17 cellular contexts compared by ENCODE assay signal in genomic region chr7:139292821-139293220, GRCh38. TPM values are rescaled to one million over a fixed set of nuclear protein-coding genes. Genes with fewer than 3 reads are reported as not detected.
DNase-seq lines count a peak whose midpoint lies in the region; ATAC-seq and TF ChIP-seq lines count a peak whose summit lies in the region.
"Had no signal": no experiment of that assay in that cellular context is flagged by ENCODE, and none has a peak within 500 bp of the region (broad histone marks: within the 10 kb centered on the region; RNA-seq: fewer than 3 reads in every experiment).

No MANE protein-coding gene starts in this region.

- H3K27ac ChIP-seq in OCI-LY7 (ENCODE audit: low read depth, low read length, poor library complexity, severe bottlenecking) = no peak overlapping the region
- H3K27ac ChIP-seq: BLaER1 had no signal

- no peaks in the 10 kb centered on the region for H3K9me3 Mint-ChIP-seq in activated T-cell treated with anti-CD3 and anti-CD28 coated beads, Interleukin-2, amount 50 U/mL, for 24 hours
- H3K9me3 Mint-ChIP-seq in activated T-helper 17 cell treated with anti-CD3 and anti-CD28 coated beads, Interleukin-2, amount 50 U/mL, for 72 hours = no peaks in the 10 kb centered on the region
- H3K9me3 Mint-ChIP-seq in progenitor cell of endocrine pancreas (ENCODE audit: low read depth) = no peaks in the 10 kb centered on the region
- H3K9me3 Mint-ChIP-seq: CD14-positive monocyte; CD8-positive, alpha-beta T cell had no signal

- no peak overlapping the region for H3K4me3 Mint-ChIP-seq in activated T-cell treated with anti-CD3 and anti-CD28 coated beads, Interleukin-2, amount 50 U/mL, for 24 hours
- H3K4me3 Mint-ChIP-seq in activated T-helper 17 cell treated with anti-CD3 and anti-CD28 coated beads, Interleukin-2, amount 50 U/mL, for 72 hours = no peak overlapping the region
- no peak overlapping the region for H3K4me3 Mint-ChIP-seq in progenitor cell of endocrine pancreas (ENCODE audit: low read depth)
- H3K4me3 Mint-ChIP-seq: CD14-positive monocyte; CD8-positive, alpha-beta T cell had no signal

- H3K4me1 Mint-ChIP-seq in activated T-cell treated with anti-CD3 and anti-CD28 coated beads, Interleukin-2, amount 50 U/mL, for 24 hours (ENCODE audit: low read depth) = peaks cover 4% of the 10 kb centered on the region
- no peaks in the 10 kb centered on the region for H3K4me1 Mint-ChIP-seq in activated T-helper 17 cell treated with anti-CD3 and anti-CD28 coated beads, Interleukin-2, amount 50 U/mL, for 72 hours
- H3K4me1 Mint-ChIP-seq in progenitor cell of endocrine pancreas (ENCODE audit: low read depth) = peaks cover 25% of the 10 kb centered on the region
- H3K4me1 Mint-ChIP-seq: CD14-positive monocyte had no signal

- TF ChIP-seq CTCF in progenitor cell of endocrine pancreas (IDR thresholded peaks at IDR 0.05; ENCODE audit: unreplicated experiment) (no peak), OCI-LY7 (conservative IDR thresholded peaks at IDR 0.05; ENCODE audit: low read length) (no peak)

- H3K4me1 ChIP-seq in OCI-LY7 (ENCODE audit: insufficient read depth, low read length, poor library complexity, severe bottlenecking) = no peaks in the 10 kb centered on the region

- no peak overlapping the region for H3K4me2 ChIP-seq in OCI-LY7 (ENCODE audit: low read length)
- H3K4me2 ChIP-seq: BLaER1 had no signal

- DNase-seq in activated T-cell treated with anti-CD3 and anti-CD28 coated beads, Interleukin-2, amount 50 U/mL, for 24 hours = no peak
- DNase-seq in activated T-cell treated with anti-CD3 and anti-CD28 coated beads, Interleukin-2, amount 50 U/mL, for 1 hour = no peak
- DNase-seq in progenitor cell of endocrine pancreas (ENCODE audit: low spot score, unreplicated experiment) (no peak), OCI-LY7 (ENCODE audit: low spot score) (no peak), KG1 (lab: John Stamatoyannopoulos, UW) (no peak), NCI-H1105 (lab: John Stamatoyannopoulos, UW) (no peak)
- DNase-seq: 8988T; Calu3; CD8-positive, alpha-beta T cell; DND-41; EL; GOT3; H7 had no signal

- H3K9me3 ChIP-seq in OCI-LY7 (ENCODE audit: low read length) = no peaks in the 10 kb centered on the region
- H3K9me3 ChIP-seq: BLaER1 had no signal

- H3K27ac Mint-ChIP-seq in activated T-cell treated with anti-CD3 and anti-CD28 coated beads, Interleukin-2, amount 50 U/mL, for 24 hours = peak overlapping the region; percentile 27
- peak overlapping the region; percentile 3 for H3K27ac Mint-ChIP-seq in activated T-helper 17 cell treated with anti-CD3 and anti-CD28 coated beads, Interleukin-2, amount 50 U/mL, for 72 hours
- H3K27ac Mint-ChIP-seq in progenitor cell of endocrine pancreas = peak overlapping the region; percentile 62
- H3K27ac Mint-ChIP-seq: CD8-positive, alpha-beta T cell had no signal

- H3K9me2 ChIP-seq in OCI-LY7 (ENCODE audit: insufficient read depth, low read length) = no peaks in the 10 kb centered on the region; the same call in 1 of the 2 replicates

- ATAC-seq in activated T-helper 17 cell treated with anti-CD3 and anti-CD28 coated beads, Interleukin-2, amount 50 U/mL, for 72 hours (replicated peaks) = no peak
- ATAC-seq: CD8-positive, alpha-beta T cell; GM12878 had no signal

- H2AFZ ChIP-seq in OCI-LY7 (ENCODE audit: low read length) = no peak overlapping the region

- no TSS peak for BruUV-seq in OCI-LY7 (replicated peaks; lab: Mats Ljungman, UMichigan)

- CTCF ChIA-PET in OCI-LY7 (lab: Charles Lee; ENCODE audit: unreplicated experiment) = no interaction called here

- no peaks in the 10 kb centered on the region for H3K79me2 ChIP-seq in OCI-LY7 (ENCODE audit: insufficient read depth, low read depth, low read length)

- POLR2A ChIA-PET in OCI-LY7 (lab: Charles Lee) = no interaction called here

- peaks cover 30% of the 10 kb centered on the region for H3K36me3 Mint-ChIP-seq in activated T-cell treated with anti-CD3 and anti-CD28 coated beads, Interleukin-2, amount 50 U/mL, for 24 hours (ENCODE audit: low read depth)
- H3K36me3 Mint-ChIP-seq in activated T-helper 17 cell treated with anti-CD3 and anti-CD28 coated beads, Interleukin-2, amount 50 U/mL, for 72 hours (ENCODE audit: low read depth) = peaks cover 29% of the 10 kb centered on the region
- peaks cover 12% of the 10 kb centered on the region for H3K36me3 Mint-ChIP-seq in progenitor cell of endocrine pancreas (ENCODE audit: insufficient read depth)

- no peak overlapping the region for H3K4me3 ChIP-seq in OCI-LY7 (ENCODE audit: low read depth, low read length, poor library complexity, severe bottlenecking)
- H3K4me3 ChIP-seq: BLaER1, GM12878 had no signal

- H3K27me3 Mint-ChIP-seq in activated T-cell treated with anti-CD3 and anti-CD28 coated beads, Interleukin-2, amount 50 U/mL, for 24 hours = no peaks in the 10 kb centered on the region
- H3K27me3 Mint-ChIP-seq in activated T-helper 17 cell treated with anti-CD3 and anti-CD28 coated beads, Interleukin-2, amount 50 U/mL, for 72 hours = no peaks in the 10 kb centered on the region
- H3K27me3 Mint-ChIP-seq in progenitor cell of endocrine pancreas = no peaks in the 10 kb centered on the region

- no peaks in the 10 kb centered on the region for H4K20me1 ChIP-seq in OCI-LY7 (ENCODE audit: insufficient read depth, low read length)
- H4K20me1 ChIP-seq: BLaER1 had no signal

- intact Hi-C loops in OCI-LY7 (cut with micrococcal nuclease; ENCODE audit: unreplicated experiment) = no loop called here

- H3K36me3 ChIP-seq in OCI-LY7 (ENCODE audit: insufficient read depth, low read length) = peaks cover 6% of the 10 kb centered on the region; the same call in 1 of the 2 replicates

RNA-seq across cellular contexts. Expression of gene FMC1, which starts 48.3 kb away (rescaled TPM):
- total RNA-seq in activated T-helper 17 cell treated with anti-CD3 and anti-CD28 coated beads, Interleukin-2, amount 50 U/mL, for 72 hours = 1 to 10 TPM; 3.0 to 6.7 TPM
- total RNA-seq in progenitor cell of endocrine pancreas = 17.9 and 18.6 TPM in 2 replicates
- 7.2 and 19.5 TPM in 2 replicates for total RNA-seq in OCI-LY7 (2014; rRNA removed; shearing (Covaris generic))
- total RNA-seq in OCI-LY7 (2022) = 15.1 and 18.4 TPM in 2 replicates

Comparison
In these comparisons a context has a peak if more than half of its experiments do, and no peak if none do; other contexts are left out.
1. H3K27ac Mint-ChIP-seq: peak in every context shown above with its lines; median percentile 62 in progenitor cell of endocrine pancreas; 27 in activated T-cell treated with anti-CD3 and anti-CD28 coated beads, Interleukin-2, amount 50 U/mL, for 24 hours; 3 in activated T-helper 17 cell treated with anti-CD3 and anti-CD28 coated beads, Interleukin-2, amount 50 U/mL, for 72 hours.